23 cellular contexts compared by ENCODE assay signal in the genomic region with DNA sequence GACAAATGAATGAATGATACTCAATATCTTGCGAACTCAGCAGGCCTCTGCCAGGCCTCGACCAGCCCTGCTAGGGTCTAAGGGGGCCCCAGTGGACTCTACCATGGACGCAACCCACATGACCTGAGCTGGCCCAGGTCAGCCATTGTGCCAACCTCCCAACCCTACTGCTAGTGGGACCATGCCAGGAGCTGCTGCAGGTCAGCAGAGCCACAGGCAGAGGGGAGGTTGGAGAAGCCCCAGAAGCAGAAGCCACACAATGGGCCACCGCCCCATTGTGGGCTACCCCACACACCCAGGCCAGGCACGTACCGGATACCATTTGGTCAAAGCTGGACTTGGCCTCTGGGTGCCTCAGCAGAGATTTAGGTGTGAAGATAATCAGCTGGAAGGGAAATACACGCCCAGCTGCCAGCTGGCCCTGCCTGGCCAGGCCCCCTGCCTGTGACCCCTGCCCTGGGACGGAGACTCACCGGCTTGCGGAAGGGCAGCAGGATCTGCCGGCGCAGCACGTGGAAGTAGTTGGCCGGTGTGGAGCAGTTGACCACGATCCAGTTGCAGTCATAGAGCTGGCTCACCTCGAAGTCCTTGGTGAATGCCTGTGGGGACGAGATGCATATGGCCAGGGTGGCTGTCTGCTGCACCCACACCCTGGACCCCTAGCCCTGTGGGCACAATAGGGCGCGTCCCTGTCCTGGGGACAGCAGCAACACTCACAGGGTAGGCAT. TPM values are rescaled to one million over a fixed set of nuclear protein-coding genes. Genes with fewer than 3 reads are reported as not detected.
DNase-seq lines count a peak whose midpoint lies in the region; ATAC-seq and TF ChIP-seq lines count a peak whose summit lies in the region.
"Had no signal": no experiment of that assay in that cellular context is flagged by ENCODE, and none has a peak within 500 bp of the region (broad histone marks: within the 10 kb centered on the region; RNA-seq: fewer than 3 reads in every experiment).

No MANE protein-coding gene starts in this region.

- no peaks in the 10 kb centered on the region for H3K9me3 ChIP-seq in right atrium auricular region
- no peaks in the 10 kb centered on the region for H3K9me3 ChIP-seq in colonic mucosa
- peaks cover 0 to 5% of the 10 kb centered on the region in 2 donors for H3K9me3 ChIP-seq in neuronal stem cell (replicated peaks in 1 of 2; ENCODE audit: control insufficient read depth in 2 of 2, insufficient read depth in 1 of 2, low read depth in 1 of 2, low read length in 2 of 2)
- no peaks in the 10 kb centered on the region for H3K9me3 ChIP-seq in upper lobe of right lung
- H3K9me3 ChIP-seq in esophagus squamous epithelium, result no peaks in the 10 kb centered on the region
- H3K9me3 ChIP-seq: BLaER1 treated with 17β-estradiol and CSF1 and Interleukin-3, amounts not matched to agents 10 nM and 100 nM had no signal

- no peak overlapping the region for H2BK120ac ChIP-seq in neuronal stem cell (ENCODE audit: low read depth, low read length)

- no peaks in the 10 kb centered on the region for H3K27me3 ChIP-seq in right atrium auricular region
- no peaks in the 10 kb centered on the region for H3K27me3 ChIP-seq in colonic mucosa
- peaks cover 0 to 2% (median 0%) of the 10 kb centered on the region in 3 experiments for H3K27me3 ChIP-seq in neuronal stem cell (ENCODE audit: control insufficient read depth in 3 of 3, insufficient read depth in 3 of 3, low read depth in 1 of 3, low read length in 3 of 3)
- H3K27me3 ChIP-seq in upper lobe of right lung, result no peaks in the 10 kb centered on the region
- no peaks in the 10 kb centered on the region for H3K27me3 ChIP-seq in esophagus squamous epithelium
- H3K27me3 ChIP-seq: BLaER1 treated with 17β-estradiol and CSF1 and Interleukin-3, amounts not matched to agents 10 nM and 100 nM had no signal

- no peak overlapping the region for H3K18ac ChIP-seq in neuronal stem cell (ENCODE audit: low read length)

- no peak overlapping the region for H4K8ac ChIP-seq in neuronal stem cell (ENCODE audit: low read depth, low read length)

- H3K23ac ChIP-seq in neuronal stem cell (ENCODE audit: low read depth, low read length, poor library complexity), result peak overlapping the region; percentile 66

- H3K9ac ChIP-seq in colonic mucosa (ENCODE audit: low read depth in 2 of 2, low read length in 2 of 2), result no peak overlapping the region
- no peak overlapping the region for H3K9ac ChIP-seq in neuronal stem cell (ENCODE audit: low read depth, low read length, poor library complexity)
- H3K9ac ChIP-seq: BLaER1 treated with 17β-estradiol and CSF1 and Interleukin-3, amounts not matched to agents 10 nM and 100 nM; KMS-11 had no signal

- H2BK12ac ChIP-seq in neuronal stem cell (ENCODE audit: low read length), result no peak overlapping the region

- TF ChIP-seq POLR2A in esophagus squamous epithelium (IDR thresholded peaks at IDR 0.05), result no peak

- H3K79me1 ChIP-seq in neuronal stem cell (ENCODE audit: low read depth, low read length), result peaks cover 4% of the 10 kb centered on the region

- H2AFZ ChIP-seq in neuronal stem cell (ENCODE audit: low read length), result no peak overlapping the region

- no peak for TF ChIP-seq CTCF in right atrium auricular region (IDR thresholded peaks at IDR 0.05)
- no peak for TF ChIP-seq CTCF in colonic mucosa (IDR thresholded peaks at IDR 0.05)
- TF ChIP-seq CTCF in upper lobe of right lung (IDR thresholded peaks at IDR 0.05), result no peak
- no peak for TF ChIP-seq CTCF in esophagus squamous epithelium (IDR thresholded peaks at IDR 0.05)

- peak overlapping the region; percentile 47 for H3K14ac ChIP-seq in neuronal stem cell (ENCODE audit: low read length)

- no peaks in the 10 kb centered on the region for H3K36me3 ChIP-seq in right atrium auricular region
- no peaks in the 10 kb centered on the region for H3K36me3 ChIP-seq in colonic mucosa
- H3K36me3 ChIP-seq in neuronal stem cell (replicated peaks in 1 of 2; ENCODE audit: control insufficient read depth in 2 of 2, insufficient read depth in 2 of 2, low read length in 2 of 2), result no peaks in the 10 kb centered on the region
- no peaks in the 10 kb centered on the region for H3K36me3 ChIP-seq in upper lobe of right lung
- no peaks in the 10 kb centered on the region for H3K36me3 ChIP-seq in esophagus squamous epithelium
- H3K36me3 ChIP-seq: BLaER1 treated with 17β-estradiol and CSF1 and Interleukin-3, amounts not matched to agents 10 nM and 100 nM had no signal

- no peak overlapping the region for H3K4me2 ChIP-seq in neuronal stem cell (ENCODE audit: insufficient read depth, low read length, poor library complexity, severe bottlenecking)
- H3K4me2 ChIP-seq: KMS-11 had no signal

- H2BK15ac ChIP-seq in neuronal stem cell (ENCODE audit: low read length), result no peak overlapping the region

- DNase-seq in right atrium auricular region (ENCODE audit: low spot score) (peak; percentile 34), Right ventricle myocardium superior (no peak), colonic mucosa (peak; percentile 9), neuronal stem cell (ENCODE audit: low spot score) (no peak), upper lobe of right lung (peak; percentile 51), NCI-H69 (lab: John Stamatoyannopoulos, UW) (no peak), esophagus squamous epithelium (lab: John Stamatoyannopoulos, UW) (no peak), NCI-H2081 treated with DMSO at 0.1 percent for 48 hours (lab: John Stamatoyannopoulos, UW) (no peak)
- DNase-seq: AML-193; CD4-positive, alpha-beta memory T cell; COR-L47; DMS79 treated with DMSO at 0.1 percent for 48 hours; MM.1S; NCI-H2029; NCI-H446 treated with DMSO at 0.1 percent for 48 hours; NCI-H526; RPMI8226; SHP77 had no signal

- H3K4me3 ChIP-seq in right atrium auricular region (no peak overlapping the region), colonic mucosa (no peak overlapping the region), neuronal stem cell (ENCODE audit: low read length in 2 of 2) (no peak overlapping the region), upper lobe of right lung (no peak overlapping the region), esophagus squamous epithelium (no peak overlapping the region)
- H3K4me3 ChIP-seq: BLaER1 treated with 17β-estradiol and CSF1 and Interleukin-3, amounts not matched to agents 10 nM and 100 nM had no signal

- peak overlapping the region; percentile 80 for H2BK5ac ChIP-seq in neuronal stem cell (ENCODE audit: low read length)

- H4K91ac ChIP-seq in neuronal stem cell (ENCODE audit: low read depth, low read length, poor library complexity), result no peak overlapping the region

- H2AK5ac ChIP-seq in neuronal stem cell (ENCODE audit: low read depth, low read length), result no peak overlapping the region

- ATAC-seq in Right ventricle myocardium superior (ENCODE audit: poor library complexity) (no peak), upper lobe of right lung (no peak)

- H3K4me1 ChIP-seq in right atrium auricular region (no peaks in the 10 kb centered on the region), colonic mucosa (no peaks in the 10 kb centered on the region), neuronal stem cell (ENCODE audit: control insufficient read depth in 2 of 2, insufficient read depth in 1 of 2, low read depth in 1 of 2, low read length in 2 of 2) (no peaks in the 10 kb centered on the region), upper lobe of right lung (no peaks in the 10 kb centered on the region), esophagus squamous epithelium (no peaks in the 10 kb centered on the region)

- intact Hi-C loops in Right ventricle myocardium superior (cut with DNase I), result no loop called here
- intact Hi-C loops in colonic mucosa (cut with DNase I), result no loop called here
- intact Hi-C loops in upper lobe of right lung (cut with DNase I), result no loop called here
- intact Hi-C loops in esophagus squamous epithelium (cut with DNase I), result no loop called here

- no peak overlapping the region for H3K27ac ChIP-seq in right atrium auricular region
- H3K27ac ChIP-seq in colonic mucosa, result no peak overlapping the region
- no peak overlapping the region for H3K27ac ChIP-seq in neuronal stem cell (replicated peaks; ENCODE audit: low read length)
- no peak overlapping the region for H3K27ac ChIP-seq in upper lobe of right lung
- H3K27ac ChIP-seq in esophagus squamous epithelium, result no peak overlapping the region
- H3K27ac ChIP-seq: BLaER1 treated with 17β-estradiol and CSF1 and Interleukin-3, amounts not matched to agents 10 nM and 100 nM; KMS-11 had no signal

- WGBS in neuronal stem cell (ENCODE audit: extremely low coverage in 2 of 2, insufficient read length in 2 of 2, insufficient replicate concordance in 1 of 2), 2 donors, result no CpG with 5 or more reads among the region's 19 CpGs
- 78 to 81% methylated on average over 4 to 8 of the region's 19 CpGs for WGBS in esophagus squamous epithelium, 2 donors

- no peak overlapping the region for H3K4ac ChIP-seq in neuronal stem cell (ENCODE audit: low read length)

RNA-seq across cellular contexts. Expression of a gene that starts 24.5 kb away (rescaled TPM):
- total RNA-seq in right atrium auricular region, result 1 to 10 TPM; 5.2 to 6.4 TPM
- total RNA-seq in Right ventricle myocardium superior, result 1.8 TPM
- total RNA-seq in colonic mucosa, result 1 to 10 TPM in 1 of 2 donors, under 1 TPM in 1; 0.79 to 3.2 TPM
- 0.24 TPM for polyA plus RNA-seq in neuronal stem cell (2013, experiment 1 of 2)
- polyA plus RNA-seq in neuronal stem cell (2013, experiment 2 of 2), result 0.24 TPM
- 0.69 TPM for total RNA-seq in upper lobe of right lung
- total RNA-seq in esophagus squamous epithelium, result under 1 TPM in 2 of 4 donors, not detected in 2; under 0.01 to 0.79 TPM
- total RNA-seq: CD4-positive, alpha-beta memory T cell had no signal
- polyA plus RNA-seq: CD4-positive, alpha-beta memory T cell; IgD-negative memory B cell had no signal

RNA-seq across cellular contexts. Expression of a gene that starts 58.2 kb away (rescaled TPM):
- total RNA-seq in right atrium auricular region, result not detected
- total RNA-seq in Right ventricle myocardium superior, result not detected
- not detected for total RNA-seq in colonic mucosa
- 0.08 TPM for polyA plus RNA-seq in neuronal stem cell (2013, experiment 1 of 2)
- 0.06 TPM for polyA plus RNA-seq in neuronal stem cell (2013, experiment 2 of 2)
- total RNA-seq in upper lobe of right lung, result not detected
- not detected for total RNA-seq in esophagus squamous epithelium
- total RNA-seq: CD4-positive, alpha-beta memory T cell; H4; SK-MEL-5 had no signal
- polyA plus RNA-seq: CD4-positive, alpha-beta memory T cell; IgD-negative memory B cell had no signal

Comparison
In these comparisons a context has a peak if more than half of its experiments do, and no peak if none do; other contexts are left out.
1. DNase-seq: peak in right atrium auricular region (single experiment), colonic mucosa (single experiment) and upper lobe of right lung (single experiment); none in Right ventricle myocardium superior (single experiment), neuronal stem cell (single experiment), NCI-H69 (single experiment), esophagus squamous epithelium (single experiment) and NCI-H2081 treated with DMSO at 0.1 percent for 48 hours (single experiment).